1 cellular context compared by ENCODE assay signal in the genomic region with DNA sequence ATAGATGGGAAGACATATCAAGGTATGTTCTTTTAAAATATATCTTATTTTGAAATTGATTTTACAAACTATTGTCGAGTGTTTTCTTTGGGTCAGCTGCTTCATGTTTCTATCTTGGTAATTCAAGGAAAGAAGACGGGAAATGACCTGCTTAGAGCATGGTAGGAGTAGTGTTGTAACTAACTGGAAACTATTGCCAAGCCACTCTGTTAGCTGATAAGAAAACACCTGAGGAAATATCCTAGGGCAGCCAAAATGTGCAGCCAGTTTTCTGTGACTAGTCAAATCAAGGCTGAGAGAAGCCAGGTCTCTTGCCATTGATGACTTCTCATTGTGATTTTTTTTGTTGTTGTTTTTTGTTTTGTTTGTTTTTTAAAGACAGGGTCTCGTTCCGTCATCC.
TF ChIP-seq lines count a peak whose summit lies in the region.

No MANE protein-coding gene starts in this region.

TF ChIP-seq in GM23338, 12 proteins besides CTCF, POLR2A, EP300 and RAD21:
- TF ChIP-seq, protein P1, sequence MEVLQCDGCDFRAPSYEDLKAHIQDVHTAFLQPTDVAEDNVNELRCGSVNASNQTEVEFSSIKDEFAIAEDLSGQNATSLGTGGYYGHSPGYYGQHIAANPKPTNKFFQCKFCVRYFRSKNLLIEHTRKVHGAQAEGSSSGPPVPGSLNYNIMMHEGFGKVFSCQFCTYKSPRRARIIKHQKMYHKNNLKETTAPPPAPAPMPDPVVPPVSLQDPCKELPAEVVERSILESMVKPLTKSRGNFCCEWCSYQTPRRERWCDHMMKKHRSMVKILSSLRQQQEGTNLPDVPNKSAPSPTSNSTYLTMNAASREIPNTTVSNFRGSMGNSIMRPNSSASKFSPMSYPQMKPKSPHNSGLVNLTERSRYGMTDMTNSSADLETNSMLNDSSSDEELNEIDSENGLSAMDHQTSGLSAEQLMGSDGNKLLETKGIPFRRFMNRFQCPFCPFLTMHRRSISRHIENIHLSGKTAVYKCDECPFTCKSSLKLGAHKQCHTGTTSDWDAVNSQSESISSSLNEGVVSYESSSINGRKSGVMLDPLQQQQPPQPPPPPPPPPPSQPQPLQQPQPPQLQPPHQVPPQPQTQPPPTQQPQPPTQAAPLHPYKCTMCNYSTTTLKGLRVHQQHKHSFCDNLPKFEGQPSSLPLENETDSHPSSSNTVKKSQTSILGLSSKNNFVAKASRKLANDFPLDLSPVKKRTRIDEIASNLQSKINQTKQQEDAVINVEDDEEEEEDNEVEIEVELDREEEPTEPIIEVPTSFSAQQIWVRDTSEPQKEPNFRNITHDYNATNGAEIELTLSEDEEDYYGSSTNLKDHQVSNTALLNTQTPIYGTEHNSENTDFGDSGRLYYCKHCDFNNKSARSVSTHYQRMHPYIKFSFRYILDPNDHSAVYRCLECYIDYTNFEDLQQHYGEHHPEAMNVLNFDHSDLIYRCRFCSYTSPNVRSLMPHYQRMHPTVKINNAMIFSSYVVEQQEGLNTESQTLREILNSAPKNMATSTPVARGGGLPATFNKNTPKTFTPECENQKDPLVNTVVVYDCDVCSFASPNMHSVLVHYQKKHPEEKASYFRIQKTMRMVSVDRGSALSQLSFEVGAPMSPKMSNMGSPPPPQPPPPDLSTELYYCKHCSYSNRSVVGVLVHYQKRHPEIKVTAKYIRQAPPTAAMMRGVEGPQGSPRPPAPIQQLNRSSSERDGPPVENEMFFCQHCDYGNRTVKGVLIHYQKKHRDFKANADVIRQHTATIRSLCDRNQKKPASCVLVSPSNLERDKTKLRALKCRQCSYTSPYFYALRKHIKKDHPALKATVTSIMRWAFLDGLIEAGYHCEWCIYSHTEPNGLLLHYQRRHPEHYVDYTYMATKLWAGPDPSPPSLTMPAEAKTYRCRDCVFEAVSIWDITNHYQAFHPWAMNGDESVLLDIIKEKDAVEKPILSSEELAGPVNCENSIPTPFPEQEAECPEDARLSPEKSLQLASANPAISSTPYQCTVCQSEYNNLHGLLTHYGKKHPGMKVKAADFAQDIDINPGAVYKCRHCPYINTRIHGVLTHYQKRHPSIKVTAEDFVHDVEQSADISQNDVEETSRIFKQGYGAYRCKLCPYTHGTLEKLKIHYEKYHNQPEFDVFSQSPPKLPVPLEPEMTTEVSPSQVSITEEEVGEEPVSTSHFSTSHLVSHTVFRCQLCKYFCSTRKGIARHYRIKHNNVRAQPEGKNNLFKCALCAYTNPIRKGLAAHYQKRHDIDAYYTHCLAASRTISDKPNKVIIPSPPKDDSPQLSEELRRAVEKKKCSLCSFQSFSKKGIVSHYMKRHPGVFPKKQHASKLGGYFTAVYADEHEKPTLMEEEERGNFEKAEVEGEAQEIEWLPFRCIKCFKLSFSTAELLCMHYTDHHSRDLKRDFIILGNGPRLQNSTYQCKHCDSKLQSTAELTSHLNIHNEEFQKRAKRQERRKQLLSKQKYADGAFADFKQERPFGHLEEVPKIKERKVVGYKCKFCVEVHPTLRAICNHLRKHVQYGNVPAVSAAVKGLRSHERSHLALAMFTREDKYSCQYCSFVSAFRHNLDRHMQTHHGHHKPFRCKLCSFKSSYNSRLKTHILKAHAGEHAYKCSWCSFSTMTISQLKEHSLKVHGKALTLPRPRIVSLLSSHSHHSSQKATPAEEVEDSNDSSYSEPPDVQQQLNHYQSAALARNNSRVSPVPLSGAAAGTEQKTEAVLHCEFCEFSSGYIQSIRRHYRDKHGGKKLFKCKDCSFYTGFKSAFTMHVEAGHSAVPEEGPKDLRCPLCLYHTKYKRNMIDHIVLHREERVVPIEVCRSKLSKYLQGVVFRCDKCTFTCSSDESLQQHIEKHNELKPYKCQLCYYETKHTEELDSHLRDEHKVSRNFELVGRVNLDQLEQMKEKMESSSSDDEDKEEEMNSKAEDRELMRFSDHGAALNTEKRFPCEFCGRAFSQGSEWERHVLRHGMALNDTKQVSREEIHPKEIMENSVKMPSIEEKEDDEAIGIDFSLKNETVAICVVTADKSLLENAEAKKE (CRISPR knock-in tag; IDR thresholded peaks at IDR 0.05) = no peak
- TF ChIP-seq EZH2phosphoT487 (IDR thresholded peaks at IDR 0.05; ENCODE audit: unreplicated experiment) (no peak), ETS1 (IDR thresholded peaks at IDR 0.05) (no peak), POLR2AphosphoS5 (IDR thresholded peaks at IDR 0.05; ENCODE audit: low read depth) (no peak), NANOG (IDR thresholded peaks at IDR 0.05; ENCODE audit: borderline replicate concordance) (no peak), ZNF114 (CRISPR knock-in tag; IDR thresholded peaks at IDR 0.05) (no peak), JUNB (IDR thresholded peaks at IDR 0.05; ENCODE audit: unreplicated experiment) (no peak), ZNF331 (CRISPR knock-in tag; IDR thresholded peaks at IDR 0.05; ENCODE audit: low read depth) (no peak), EZH2 (IDR thresholded peaks at IDR 0.05; ENCODE audit: low read depth, unreplicated experiment) (no peak), REST (IDR thresholded peaks at IDR 0.05; ENCODE audit: unreplicated experiment) (no peak), STAT1 (IDR thresholded peaks at IDR 0.05; ENCODE audit: unreplicated experiment) (no peak), CREB1 (CRISPR knock-in tag; IDR thresholded peaks at IDR 0.05; ENCODE audit: low read depth) (no peak)
